In the genomic region with DNA sequence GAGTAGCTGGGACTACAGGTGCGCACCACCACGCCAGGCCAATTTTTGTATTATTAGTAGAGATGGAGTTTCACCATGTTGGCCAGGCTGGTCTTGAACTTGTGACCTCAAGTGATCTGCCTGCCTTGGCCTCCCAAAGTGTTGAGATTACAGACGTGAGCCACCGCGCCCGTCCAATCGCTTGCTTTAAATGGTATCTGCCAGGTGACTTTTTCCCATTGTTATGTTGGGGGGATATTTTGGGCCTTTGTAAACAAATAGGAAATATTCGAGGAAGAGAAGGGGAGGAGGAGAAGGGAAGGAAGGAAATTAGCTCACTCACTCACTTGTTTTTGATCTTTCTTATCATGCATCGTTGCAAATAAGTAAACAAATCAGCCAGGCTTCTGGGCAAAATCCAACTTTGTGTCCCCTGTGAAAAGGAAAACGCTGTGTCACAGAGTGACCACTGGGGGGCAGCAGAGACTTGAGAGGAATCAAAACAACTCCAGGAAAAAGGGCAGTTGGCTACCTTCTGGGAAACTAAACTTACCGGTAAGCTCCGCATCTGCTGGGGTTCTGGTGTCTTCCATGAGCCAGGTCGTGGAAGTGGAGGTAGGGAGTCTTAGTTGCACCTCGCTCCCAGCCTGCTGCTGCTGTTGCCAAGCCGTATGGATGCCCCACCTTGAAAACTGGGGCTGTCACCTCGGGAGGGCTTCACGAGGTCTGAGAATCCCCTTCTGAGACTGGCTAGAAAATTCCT, we compare ENCODE assay signal across 8 cellular contexts. TPM values are rescaled to one million over a fixed set of nuclear protein-coding genes. Genes with fewer than 3 reads are reported as not detected.
DNase-seq lines count a peak whose midpoint lies in the region; ATAC-seq, FAIRE-seq and TF ChIP-seq lines count a peak whose summit lies in the region.

No MANE protein-coding gene starts in this region.

- peaks cover 17% of the 10 kb centered on the region for H3K4me1 ChIP-seq in endothelial cell of umbilical vein (ENCODE audit: control insufficient read depth, extremely low read depth, insufficient read depth, low read length)
- H3K4me1 ChIP-seq in mucosa of rectum (ENCODE audit: control insufficient read depth in 2 of 2, insufficient read depth in 2 of 2, low read length in 2 of 2) = peaks cover 4 to 6% of the 10 kb centered on the region in 2 donors

- no peaks in the 10 kb centered on the region for H3K27me3 ChIP-seq in endothelial cell of umbilical vein (ENCODE audit: control insufficient read depth in 2 of 2, insufficient read depth in 2 of 2, low read length in 2 of 2)
- H3K27me3 ChIP-seq in mucosa of rectum (ENCODE audit: control insufficient read depth in 2 of 2, insufficient read depth in 2 of 2, low read length in 2 of 2) = no peaks in the 10 kb centered on the region

- no peak for ATAC-seq in GM18907 (IDR thresholded peaks at IDR 0.05; ENCODE audit: unreplicated experiment)

- no peaks in the 10 kb centered on the region for H3K36me3 ChIP-seq in endothelial cell of umbilical vein (ENCODE audit: control insufficient read depth in 2 of 2, extremely low read depth in 1 of 2, insufficient read depth in 2 of 2, low read length in 2 of 2)
- no peaks in the 10 kb centered on the region for H3K36me3 ChIP-seq in mucosa of rectum (ENCODE audit: control insufficient read depth in 2 of 2, insufficient read depth in 2 of 2, low read length in 2 of 2)

- no peak overlapping the region for H3K4me3 ChIP-seq in endothelial cell of umbilical vein (replicated peaks in 1 of 3; ENCODE audit: insufficient read depth in 1 of 3, low read depth in 1 of 3, low read length in 3 of 3)
- peak overlapping the region; percentile 44 to 75 for H3K4me3 ChIP-seq in mucosa of rectum (ENCODE audit: low read length in 2 of 2)

- H2AFZ ChIP-seq in endothelial cell of umbilical vein (ENCODE audit: low read depth, low read length) = peak overlapping the region; percentile 45

- peak; percentile 97 for TF ChIP-seq CTCF in C4-2B (conservative IDR thresholded peaks at IDR 0.05)
- TF ChIP-seq CTCF in endothelial cell of umbilical vein (IDR thresholded peaks at IDR 0.05; ENCODE audit: extremely low read depth in 1 of 2, insufficient read depth in 1 of 2, low read depth in 1 of 2, low read length in 2 of 2) = peak; percentile 86 to 94

- H3K27ac ChIP-seq in C4-2B (peak overlapping the region; percentile 26; the same call in 1 of the 2 replicates), endothelial cell of umbilical vein (ENCODE audit: insufficient read depth, low read depth, low read length) (no peak overlapping the region), mucosa of rectum (ENCODE audit: low read depth in 2 of 2, low read length in 2 of 2) (no peak overlapping the region)

- H3K9ac ChIP-seq in endothelial cell of umbilical vein (replicated peaks; ENCODE audit: extremely low read depth, insufficient read depth, low read length) (no peak overlapping the region), mucosa of rectum (ENCODE audit: low read depth in 1 of 2, low read length in 2 of 2) (peak overlapping the region; percentile 36 to 42)

- no TSS peak for BruUV-seq in endothelial cell of umbilical vein (replicated peaks; lab: Mats Ljungman, UMichigan)

- no peak for TF ChIP-seq POLR2A in endothelial cell of umbilical vein (IDR thresholded peaks at IDR 0.05; ENCODE audit: low read depth, low read length)

- POLR2A ChIA-PET in endothelial cell of umbilical vein (lab: Charles Lee) = no interaction called here

- no peaks in the 10 kb centered on the region for H3K79me2 ChIP-seq in endothelial cell of umbilical vein (ENCODE audit: control insufficient read depth, insufficient read depth, low read length)

- peak overlapping the region; percentile 1 for H3K4me2 ChIP-seq in endothelial cell of umbilical vein (ENCODE audit: insufficient read depth, low read length)

- CTCF ChIA-PET in endothelial cell of umbilical vein (lab: Charles Lee) = interaction anchor here (0.6 to 8.5 kb wide), 26 partner anchors 8 to 366 kb away, joined by 3 to 304 read pairs (median 5); a partner anchor contains a TSS

- dilution Hi-C loops in endothelial cell of umbilical vein (cut with MboI; ENCODE audit: extremely low pct_ligation_motif_present, low sequenced_read_pairs) = no loop called here

- H3K9me3 ChIP-seq in endothelial cell of umbilical vein (replicated peaks; ENCODE audit: control insufficient read depth, insufficient read depth, low read length) (no peaks in the 10 kb centered on the region), mucosa of rectum (ENCODE audit: control insufficient read depth in 2 of 2, low read length in 2 of 2) (no peaks in the 10 kb centered on the region)

- FAIRE-seq in endothelial cell of umbilical vein (lab: Jason Lieb, UNC) = peak; percentile 94

- H3K9me1 ChIP-seq in endothelial cell of umbilical vein (replicated peaks; ENCODE audit: control insufficient read depth, extremely low read depth, insufficient read depth, low read length) = no peaks in the 10 kb centered on the region

- peak; percentile 61 for DNase-seq in HT1080 (ENCODE audit: low read depth)
- peak; percentile 28 for DNase-seq in NOMO-1 treated with dmso at 0.1 percent for 144 hours (lab: John Stamatoyannopoulos, UW; ENCODE audit: unreplicated experiment)
- peak; percentile 34 for DNase-seq in activated CD8-positive, alpha-beta memory T cell treated with anti-CD3 and anti-CD28 coated beads, Interleukin-2, amount 50 U/mL, for 1 hour (ENCODE audit: extremely low read depth)
- peak; percentile 86 for DNase-seq in endothelial cell of umbilical vein (ENCODE audit: low read depth, low spot score)
- DNase-seq in stimulated activated CD8-positive, alpha-beta memory T cell treated with anti-CD3 and anti-CD28 coated beads, Interleukin-2, amount 100 ng/mL, for 48 hours (ENCODE audit: low read depth in 2 of 2) = peak; percentile 40 to 64

- no peaks in the 10 kb centered on the region for H4K20me1 ChIP-seq in endothelial cell of umbilical vein (replicated peaks; ENCODE audit: control insufficient read depth, extremely low read depth, insufficient read depth, low read length)

- intact Hi-C loops in endothelial cell of umbilical vein (cut with micrococcal nuclease) = loop anchor here (1.0 to 10.0 kb wide), 4 partner anchors 35 to 182 kb away; a partner anchor contains a TSS

TF ChIP-seq in endothelial cell of umbilical vein, 7 proteins besides CTCF, POLR2A, EP300 and RAD21:
- TF ChIP-seq, protein P1, sequence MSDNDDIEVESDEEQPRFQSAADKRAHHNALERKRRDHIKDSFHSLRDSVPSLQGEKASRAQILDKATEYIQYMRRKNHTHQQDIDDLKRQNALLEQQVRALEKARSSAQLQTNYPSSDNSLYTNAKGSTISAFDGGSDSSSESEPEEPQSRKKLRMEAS (IDR thresholded peaks at IDR 0.05; ENCODE audit: insufficient read depth, insufficient read length) = no peak
- TF ChIP-seq POLR2AphosphoS5 (IDR thresholded peaks at IDR 0.05; ENCODE audit: insufficient read depth, low read depth, low read length) (no peak), MYC (IDR thresholded peaks at IDR 0.05; ENCODE audit: low read depth, low read length) (no peak), GATA2 (IDR thresholded peaks at IDR 0.05; ENCODE audit: insufficient read depth, insufficient read length, low read depth, low read length) (peak; percentile 44)

RNA-seq across cellular contexts. Expression of a gene that starts 9.3 kb away (rescaled TPM):
- 61.9 and 89.2 TPM in 2 replicates for total RNA-seq in HT1080 (2014; rRNA removed; shearing (Covaris generic))
- polyA plus RNA-seq in HT1080 (2015; cell fraction: cytosol; rRNA removed) = 51.5 and 58.4 TPM in 2 replicates
- 99.7 and 103 TPM in 2 replicates for polyA plus RNA-seq in HT1080 (2015; cell fraction: nucleus; rRNA removed)
- total RNA-seq in endothelial cell of umbilical vein = 72.3 and 87.8 TPM in 2 replicates
- polyA plus RNA-seq in endothelial cell of umbilical vein = 85.3 and 102 TPM in 2 replicates
- polyA plus RNA-seq in endothelial cell of umbilical vein (2011; cell fraction: cytosol; rRNA removed) = 54.0 and 75.8 TPM in 2 replicates
- 90.5 and 108 TPM in 2 replicates for polyA plus RNA-seq in endothelial cell of umbilical vein (2011; cell fraction: nucleus; rRNA removed)
- polyA plus RNA-seq in endothelial cell of umbilical vein (2012) = 49.6 and 51.8 TPM in 2 replicates
- 57.1 and 60.4 TPM in 2 replicates for polyA minus RNA-seq in endothelial cell of umbilical vein
- polyA minus RNA-seq in endothelial cell of umbilical vein (2011; cell fraction: cytosol; rRNA and poly(A)+ RNA removed) = 35.1 TPM
- polyA minus RNA-seq in endothelial cell of umbilical vein (2011; cell fraction: nucleus; rRNA and poly(A)+ RNA removed) = 35.5 and 40.5 TPM in 2 replicates

Comparison
In these comparisons a context has a peak if more than half of its experiments do, and no peak if none do; other contexts are left out.
1. DNase-seq: peak in every context shown above with its lines; median percentile 86 in endothelial cell of umbilical vein; 61 in HT1080; 52 in stimulated activated CD8-positive, alpha-beta memory T cell treated with anti-CD3 and anti-CD28 coated beads, Interleukin-2, amount 100 ng/mL, for 48 hours; 34 in activated CD8-positive, alpha-beta memory T cell treated with anti-CD3 and anti-CD28 coated beads, Interleukin-2, amount 50 U/mL, for 1 hour; 28 in NOMO-1 treated with dmso at 0.1 percent for 144 hours.
2. H3K4me3 ChIP-seq: peak in mucosa of rectum (2 of 2); none in endothelial cell of umbilical vein (0 of 3).